In genomic region chr5:105428461-105429129, GRCh38 we compare ENCODE assay signal across 1 cellular context.
TF ChIP-seq lines count a peak whose summit lies in the region.

No MANE protein-coding gene starts in this region.

TF ChIP-seq in HCT116, 20 proteins besides CTCF, POLR2A, EP300 and RAD21 (continued from another document):
- TF ChIP-seq ZBTB33 (IDR thresholded peaks at IDR 0.05; ENCODE audit: extremely low read depth, insufficient replicate concordance, low read length) (no peak), SRF (IDR thresholded peaks at IDR 0.05; ENCODE audit: low read depth) (no peak), EGR1 (IDR thresholded peaks at IDR 0.05; ENCODE audit: low read depth) (no peak), SP1 (IDR thresholded peaks at IDR 0.05; ENCODE audit: low read depth) (no peak)
